Comparison of ENCODE assay signal across 8 cellular contexts in the genomic region with DNA sequence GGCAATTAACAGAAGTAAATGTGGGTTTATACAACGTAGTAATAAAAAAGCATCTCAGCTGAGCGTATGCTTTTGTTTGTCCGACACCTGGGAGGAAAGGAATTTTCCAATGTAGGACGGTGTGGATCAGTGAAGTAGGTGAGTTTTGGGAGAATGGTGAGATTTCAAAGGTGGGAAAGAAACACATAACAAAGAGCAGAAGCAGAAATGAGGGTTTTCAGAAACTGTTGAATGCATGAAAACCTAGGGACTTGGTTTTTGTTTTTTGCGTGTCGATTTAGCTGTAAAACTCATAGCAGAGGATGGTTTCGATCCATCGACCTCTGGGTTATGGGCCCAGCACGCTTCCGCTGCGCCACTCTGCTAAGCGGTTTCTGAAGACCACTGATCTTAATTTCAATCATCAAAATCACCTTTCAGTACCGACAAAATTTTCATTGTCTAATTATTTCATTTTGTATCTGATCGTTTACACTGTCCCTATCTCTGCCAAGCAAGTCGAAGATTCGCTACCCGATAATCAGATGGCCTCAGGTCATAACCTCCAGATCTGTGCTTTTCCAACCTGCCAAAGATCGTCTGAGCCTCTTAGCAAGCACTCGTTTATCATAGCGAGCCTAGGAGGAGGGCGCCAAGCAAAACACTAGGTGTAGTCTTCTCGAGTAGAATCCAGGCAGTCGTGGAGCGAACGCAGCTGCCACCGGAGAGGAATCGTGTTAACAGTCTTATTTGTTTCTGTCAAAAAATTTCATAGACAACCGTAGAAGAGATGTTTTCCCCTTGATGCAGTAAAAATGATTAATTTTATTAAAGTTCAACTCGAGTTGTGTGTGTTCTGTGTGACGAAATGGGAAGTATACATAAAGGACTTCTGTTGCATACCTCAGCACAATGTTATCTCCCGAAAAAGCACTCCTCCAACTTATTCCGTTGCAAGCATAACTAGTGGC. TPM values are rescaled to one million over a fixed set of nuclear protein-coding genes. Genes with fewer than 3 reads are reported as not detected.
A peak's percentile ranks its signal among the peaks of the same experiment; 100 is the strongest.
DNase-seq lines count a peak whose midpoint lies in the region; ATAC-seq and TF ChIP-seq lines count a peak whose summit lies in the region.

No MANE protein-coding gene starts in this region.

- intact Hi-C loops in activated B cell treated with CpG ODN at 0.5 μM for 24 hours (cut with micrococcal nuclease) (no loop called here), tibial artery (cut with DNase I; ENCODE audit: low total_unique reads) (no loop called here)

- no peaks in the 10 kb centered on the region for H3K36me3 ChIP-seq in effector memory CD4-positive, alpha-beta T cell (ENCODE audit: control insufficient read depth, insufficient read depth, low read length)
- H3K36me3 ChIP-seq in osteoblast (ENCODE audit: insufficient read depth, low read length) = no peaks in the 10 kb centered on the region
- no peaks in the 10 kb centered on the region for H3K36me3 ChIP-seq in tibial artery

- H3K9me3 ChIP-seq in effector memory CD4-positive, alpha-beta T cell (ENCODE audit: control insufficient read depth, low read length) = no peaks in the 10 kb centered on the region
- H3K9me3 ChIP-seq in osteoblast (ENCODE audit: low read depth, low read length) = no peaks in the 10 kb centered on the region
- no peaks in the 10 kb centered on the region for H3K9me3 ChIP-seq in tibial artery

- H3K4me3 Mint-ChIP-seq in activated B cell treated with CpG ODN at 0.5 μM for 24 hours = peak overlapping the region; percentile 74

- ATAC-seq in activated B cell treated with CpG ODN at 0.5 μM for 24 hours (ENCODE audit: low read depth) = peak; percentile 31
- ATAC-seq in HG03469 (IDR thresholded peaks at IDR 0.05; ENCODE audit: unreplicated experiment) = no peak
- no peak for ATAC-seq in esophagus mucosa

- peak overlapping the region; percentile 87 for H2AFZ ChIP-seq in osteoblast (ENCODE audit: low read length)

- peaks cover 2% of the 10 kb centered on the region for H3K27me3 ChIP-seq in effector memory CD4-positive, alpha-beta T cell (replicated peaks; ENCODE audit: control insufficient read depth, insufficient read depth, low read length, poor library complexity, severe bottlenecking)
- H3K27me3 ChIP-seq in osteoblast (ENCODE audit: insufficient read depth, low read length) (no peaks in the 10 kb centered on the region), tibial artery (peaks cover 0 to 3% of the 10 kb centered on the region in 2 donors)

- TF ChIP-seq POLR2A in NB4 (IDR thresholded peaks at IDR 0.05; ENCODE audit: extremely low read depth, insufficient read length) = no peak

- H3K36me3 Mint-ChIP-seq in activated B cell treated with CpG ODN at 0.5 μM for 24 hours (ENCODE audit: low read depth) = no peaks in the 10 kb centered on the region

- peak; percentile 24 for DNase-seq in GM04503 (ENCODE audit: low read depth)
- DNase-seq in NB4 (ENCODE audit: low read depth) = peak; percentile 83
- no peak for DNase-seq in activated B cell treated with CpG ODN at 0.5 μM for 24 hours
- DNase-seq in effector memory CD4-positive, alpha-beta T cell = no peak
- DNase-seq in osteoblast (ENCODE audit: insufficient read length, low spot score, missing footprints) = peak; percentile 38
- DNase-seq in tibial artery = no peak

- peak overlapping the region; percentile 57 for H3K27ac Mint-ChIP-seq in activated B cell treated with CpG ODN at 0.5 μM for 24 hours

- no peaks in the 10 kb centered on the region for H4K20me1 ChIP-seq in osteoblast (ENCODE audit: insufficient read depth, low read length)

- H3K27me3 Mint-ChIP-seq in activated B cell treated with CpG ODN at 0.5 μM for 24 hours = peaks cover 28% of the 10 kb centered on the region

- peak overlapping the region; percentile 98 for H3K4me2 ChIP-seq in osteoblast (ENCODE audit: insufficient read depth, low read length)

- H3K4me1 ChIP-seq in effector memory CD4-positive, alpha-beta T cell (ENCODE audit: control insufficient read depth, insufficient read depth, low read length, poor library complexity, severe bottlenecking) = peaks cover 3% of the 10 kb centered on the region
- H3K4me1 ChIP-seq in osteoblast (ENCODE audit: insufficient read depth, low read length) = no peaks in the 10 kb centered on the region
- no peaks in the 10 kb centered on the region for H3K4me1 ChIP-seq in tibial artery

- H3K4me3 ChIP-seq in NB4 (ENCODE audit: low read depth, low read length) = peak overlapping the region; percentile 91
- H3K4me3 ChIP-seq in effector memory CD4-positive, alpha-beta T cell (ENCODE audit: insufficient read depth, low read depth, low read length, poor library complexity, severe bottlenecking) = peak overlapping the region; percentile 33
- H3K4me3 ChIP-seq in osteoblast (ENCODE audit: insufficient read depth, low read length) = peak overlapping the region; percentile 75
- no peak overlapping the region for H3K4me3 ChIP-seq in tibial artery

- no peak overlapping the region for H3K27ac ChIP-seq in effector memory CD4-positive, alpha-beta T cell (ENCODE audit: insufficient read depth, low read length, poor library complexity, severe bottlenecking)
- H3K27ac ChIP-seq in osteoblast (ENCODE audit: low read depth, low read length) = no peak overlapping the region
- no peak overlapping the region for H3K27ac ChIP-seq in tibial artery

- POLR2A ChIA-PET in activated B cell treated with CpG ODN at 0.5 μM for 24 hours (lab: Charles Lee) = interaction anchor here (0.5 kb wide), 1 partner anchor 1312 kb away, joined by 3 read pairs; a partner anchor contains a TSS

- CTCF ChIA-PET in activated B cell treated with CpG ODN at 0.5 μM for 24 hours (lab: Charles Lee) = interaction anchor here (0.7 kb wide), 1 partner anchor 1533 kb away, joined by 3 read pairs; no protein-coding TSS in a partner anchor

- H3K9me3 Mint-ChIP-seq in activated B cell treated with CpG ODN at 0.5 μM for 24 hours = peaks cover 5% of the 10 kb centered on the region

- H3K79me2 ChIP-seq in osteoblast (ENCODE audit: insufficient read depth, low read length) = no peaks in the 10 kb centered on the region

- H3K4me1 Mint-ChIP-seq in activated B cell treated with CpG ODN at 0.5 μM for 24 hours = peaks cover 8% of the 10 kb centered on the region

- TF ChIP-seq CTCF in NB4 (IDR thresholded peaks at IDR 0.05; ENCODE audit: low read depth, low read length) (no peak), activated B cell treated with CpG ODN at 0.5 μM for 24 hours (IDR thresholded peaks at IDR 0.05) (no peak), osteoblast (IDR thresholded peaks at IDR 0.05; ENCODE audit: extremely low read depth, low read depth, low read length) (no peak), tibial artery (IDR thresholded peaks at IDR 0.05) (no peak)

RNA-seq across cellular contexts. Expression of a gene that starts 20.9 kb away (rescaled TPM):
- total RNA-seq in activated B cell treated with CpG ODN at 0.5 μM for 24 hours (not detected in 2 replicates), osteoblast (under 0.01 TPM in 1 of 2 replicates, not detected in the other), esophagus mucosa (not detected)

RNA-seq across cellular contexts. Expression of a gene that starts 55.6 kb away (rescaled TPM):
- 4.8 and 5.9 TPM in 2 replicates for total RNA-seq in activated B cell treated with CpG ODN at 0.5 μM for 24 hours
- 2.5 and 4.1 TPM in 2 replicates for total RNA-seq in osteoblast
- 1.4 TPM for total RNA-seq in esophagus mucosa

Comparison
In these comparisons a context has a peak if more than half of its experiments do, and no peak if none do; other contexts are left out.
1. DNase-seq: peak in GM04503 (single experiment), NB4 (single experiment) and osteoblast (single experiment); none in activated B cell treated with CpG ODN at 0.5 μM for 24 hours (single experiment), effector memory CD4-positive, alpha-beta T cell (0 of 3) and tibial artery (0 of 2).
2. H3K4me3 ChIP-seq: peak in NB4 (single experiment), effector memory CD4-positive, alpha-beta T cell (single experiment) and osteoblast (single experiment); none in tibial artery (0 of 2).